Comparison of ENCODE assay signal across 11 cellular contexts in genomic region chr19:38830039-38830733, GRCh38. TPM values are rescaled to one million over a fixed set of nuclear protein-coding genes. Genes with fewer than 3 reads are reported as not detected.
DNase-seq lines count a peak whose midpoint lies in the region; ATAC-seq, FAIRE-seq and TF ChIP-seq lines count a peak whose summit lies in the region.
"Had no signal": no experiment of that assay in that cellular context is flagged by ENCODE, and none has a peak within 500 bp of the region (broad histone marks: within the 10 kb centered on the region; RNA-seq: fewer than 3 reads in every experiment).

No MANE protein-coding gene starts in this region.

- peaks cover 21% of the 10 kb centered on the region; the same call in 2 of the 3 replicates for H3K36me3 ChIP-seq in K562 (ENCODE audit: control insufficient read depth, insufficient read depth, low read length)
- H3K36me3 ChIP-seq in mucosa of stomach (ENCODE audit: control insufficient read depth, insufficient read depth, low read length): no peaks in the 10 kb centered on the region
- peaks cover 0 to 36% (median 0%) of the 10 kb centered on the region in 3 donors for H3K36me3 ChIP-seq in Peyer's patch

- intact Hi-C loops in K562 (cut with micrococcal nuclease): loop anchor here (5.0 kb wide), 2 partner anchors 93 to 102 kb away; partner anchors contain the start of genes MRPS12 and SARS2

- POLR2A ChIA-PET in K562 (lab: Yijun Ruan, JAX): no interaction called here

- no peaks in the 10 kb centered on the region for H4K20me1 ChIP-seq in K562 (replicated peaks; ENCODE audit: control insufficient read depth, insufficient read depth, low read length)

- TF ChIP-seq EP300 in K562 (IDR thresholded peaks at IDR 0.05; ENCODE audit: low read length): no peak

- H3K9ac ChIP-seq in K562 (ENCODE audit: insufficient read depth in 1 of 2, low read depth in 2 of 2, low read length in 2 of 2) (no peak overlapping the region), mucosa of stomach (ENCODE audit: low read length) (peak overlapping the region; percentile 77)
- H3K9ac ChIP-seq: parathyroid adenoma had no signal

- no peak overlapping the region for H3K4me3 ChIP-seq in HL-60 (replicated peaks; ENCODE audit: insufficient read depth, low read length)
- H3K4me3 ChIP-seq in K562: no peak overlapping the region
- H3K4me3 ChIP-seq in mucosa of stomach (ENCODE audit: low read length): no peak overlapping the region
- peak overlapping the region in 2 of 4 donors; percentile 64 to 71 for H3K4me3 ChIP-seq in Peyer's patch

- H3K79me2 ChIP-seq in K562 (ENCODE audit: control insufficient read depth, insufficient read depth, low read length): peaks cover 10% of the 10 kb centered on the region

- TF ChIP-seq POLR2A in K562 (conservative IDR thresholded peaks at IDR 0.05) (no peak), Peyer's patch (IDR thresholded peaks at IDR 0.05) (no peak)

- BruUV-seq in K562 (replicated peaks; lab: Mats Ljungman, UMichigan): no TSS peak

- H3K27ac ChIP-seq in HL-60 (replicated peaks) (peak overlapping the region; percentile 48; the same call in 1 of the 2 replicates), K562 (ENCODE audit: extremely low read depth, low read depth, low read length) (no peak overlapping the region), Peyer's patch (peak overlapping the region in 2 of 4 donors; percentile 88 to 95)

- ATAC-seq in K562 (no peak), GM21529 (IDR thresholded peaks at IDR 0.05; ENCODE audit: unreplicated experiment) (no peak)

- CTCF ChIA-PET in K562 (lab: Yijun Ruan, JAX; ENCODE audit: low intra/inter-chr PET ratio): no interaction called here

- TF ChIP-seq CTCF in HL-60 (IDR thresholded peaks at IDR 0.05; ENCODE audit: insufficient read depth, low read length) (no peak), K562 (IDR thresholded peaks at IDR 0.05 in 2 of 3, conservative IDR thresholded peaks at IDR 0.05 in 1 of 3; ENCODE audit: insufficient read depth in 2 of 3, low read depth in 1 of 3, low read length in 3 of 3) (no peak), Peyer's patch (IDR thresholded peaks at IDR 0.05) (no peak)

- no peak overlapping the region for H3K4me2 ChIP-seq in K562 (ENCODE audit: insufficient read depth, low read length)

- H3K4me1 ChIP-seq in K562 (replicated peaks in 1 of 2; ENCODE audit: control insufficient read depth in 2 of 2, insufficient read depth in 2 of 2, low read length in 2 of 2): peaks cover 13 to 29% of the 10 kb centered on the region in 2 experiments; a peak in 4 of 5 replicates
- H3K4me1 ChIP-seq in mucosa of stomach (ENCODE audit: control insufficient read depth, insufficient read depth, low read length): peaks cover 14% of the 10 kb centered on the region
- peaks cover 0 to 41% (median 4%) of the 10 kb centered on the region in 4 donors for H3K4me1 ChIP-seq in Peyer's patch

- no peak for FAIRE-seq in K562 (lab: Jason Lieb, UNC)

- 62% methylated on average over 4 of the region's 4 CpGs for WGBS in K562 (ENCODE audit: insufficient coverage, low coverage, missing lambda C conversion rate)

- H3K9me3 ChIP-seq in K562 (replicated peaks; ENCODE audit: control insufficient read depth, insufficient read depth, low read depth, low read length) (no peaks in the 10 kb centered on the region), mucosa of stomach (ENCODE audit: control insufficient read depth, low read length) (no peaks in the 10 kb centered on the region), Peyer's patch (no peaks in the 10 kb centered on the region)

- TF ChIP-seq RAD21 in K562 (CRISPR knock-in tag; conservative IDR thresholded peaks at IDR 0.05 in 1 of 2, IDR thresholded peaks at IDR 0.05 in 1 of 2): no peak

- no peaks in the 10 kb centered on the region for H3K27me3 ChIP-seq in HL-60 (ENCODE audit: insufficient read depth, poor library complexity, severe bottlenecking)
- no peaks in the 10 kb centered on the region for H3K27me3 ChIP-seq in K562 (ENCODE audit: control insufficient read depth in 2 of 2, insufficient read depth in 2 of 2, low read length in 2 of 2)
- H3K27me3 ChIP-seq in mucosa of stomach (ENCODE audit: control insufficient read depth, insufficient read depth, low read length): no peaks in the 10 kb centered on the region
- H3K27me3 ChIP-seq in Peyer's patch: no peaks in the 10 kb centered on the region

- in situ Hi-C loops in K562 (cut with MboI): no loop called here

- no peak overlapping the region for H2AFZ ChIP-seq in K562 (ENCODE audit: low read depth, low read length)

- H3K9me1 ChIP-seq in K562 (ENCODE audit: control insufficient read depth, insufficient read depth, low read length): no peaks in the 10 kb centered on the region

- DNase-seq in AG08395 (ENCODE audit: low spot score): peak; percentile 48
- DNase-seq in HL-60 (ENCODE audit: low read depth in 1 of 2, low spot score in 1 of 2): no peak
- DNase-seq in K562 (ENCODE audit: extremely low read depth in 1 of 4, low spot score in 3 of 4): no peak
- no peak for DNase-seq in NCI-H2081 treated with DMSO at 0.1 percent for 48 hours (lab: John Stamatoyannopoulos, UW)
- DNase-seq in stimulated activated CD4-positive, alpha-beta T cell treated with anti-CD3 and anti-CD28 coated beads, Interleukin-4, amount 100 ng/mL, for 1 hour: no peak
- DNase-seq in Peyer's patch: no peak
- DNase-seq: GDM1 had no signal

RNA-seq across cellular contexts. Expression of gene ECH1, which starts 1.4 kb away (rescaled TPM):
- total RNA-seq in K562 (2011; cell fraction: chromatin; rRNA removed; ENCODE audit: low replicate concordance): 23.7 and 41.8 TPM in 2 replicates
- 32.6 and 33.9 TPM in 2 replicates for total RNA-seq in K562 (2011; cell fraction: nucleolus; rRNA removed)
- 34.1 and 35.9 TPM in 2 replicates for total RNA-seq in K562 (2011; cell fraction: nucleoplasm; rRNA removed)
- total RNA-seq in K562 (2014; rRNA removed): 67.3 and 69.6 TPM in 2 replicates
- total RNA-seq in K562 (2014; rRNA removed; fragmentation: Illumina TruSeq; extraction: Trizol): 40.1 and 58.0 TPM in 2 replicates
- total RNA-seq in K562 (2015; rRNA removed; fragmentation: Illumina TruSeq; extraction: Trizol): 84.9 and 98.2 TPM in 2 replicates
- total RNA-seq in K562 (2021): 89.2 and 91.7 TPM in 2 replicates
- polyA plus RNA-seq in K562 (2011; rRNA removed): 67.3 and 115 TPM in 2 replicates
- polyA plus RNA-seq in K562 (2011; cell fraction: cytosol; rRNA removed): 133 and 134 TPM in 2 replicates
- polyA plus RNA-seq in K562 (2011; cell fraction: nucleus; rRNA removed): 175 and 195 TPM in 2 replicates
- polyA plus RNA-seq in K562 (2012): 242 and 243 TPM in 2 replicates
- polyA plus RNA-seq in K562 (2014; fragmentation: Illumina TruSeq; extraction: Trizol): 133 TPM in 2 replicates
- 10 to 100 TPM; 47.5 to 99.9 TPM for polyA plus RNA-seq in K562 (2014; fragmentation: Nextera tagmentation; extraction: Ambion mirVana)
- 55.2 and 118 TPM in 2 replicates for polyA plus RNA-seq in K562 (2014; rRNA removed)
- 53.8 and 60.0 TPM in 2 replicates for polyA minus RNA-seq in K562 (2011; rRNA and poly(A)+ RNA removed)
- 38.6 and 49.9 TPM in 2 replicates for polyA minus RNA-seq in K562 (2011; cell fraction: cytosol; rRNA and poly(A)+ RNA removed)
- polyA minus RNA-seq in K562 (2011; cell fraction: nucleus; rRNA and poly(A)+ RNA removed): 19.5 and 24.9 TPM in 2 replicates
- 100 to 1,000 TPM; 138 to 276 (median 156) TPM for total RNA-seq in Peyer's patch

RNA-seq across cellular contexts. Expression of gene LGALS4, which starts 17.4 kb away (rescaled TPM):
- 0.95 and 3.4 TPM in 2 replicates for total RNA-seq in K562 (2011; cell fraction: chromatin; rRNA removed; ENCODE audit: low replicate concordance)
- 2.1 and 2.7 TPM in 2 replicates for total RNA-seq in K562 (2011; cell fraction: nucleolus; rRNA removed)
- total RNA-seq in K562 (2011; cell fraction: nucleoplasm; rRNA removed): 0.61 and 0.95 TPM in 2 replicates
- total RNA-seq in K562 (2014; rRNA removed) (not detected in 2 replicates), K562 (2014; rRNA removed; fragmentation: Illumina TruSeq; extraction: Trizol) (not detected in 2 replicates), K562 (2015; rRNA removed; fragmentation: Illumina TruSeq; extraction: Trizol) (0.18 TPM in 1 of 2 replicates, not detected in the other), K562 (2021) (1.1 and 1.8 TPM in 2 replicates), Peyer's patch (1,000 to 10,000 TPM; 1,215 to 4,170 (median 2,579) TPM)
- polyA plus RNA-seq in K562 (2011; rRNA removed) (0.31 and 0.38 TPM in 2 replicates), K562 (2014; fragmentation: Illumina TruSeq; extraction: Trizol) (0.17 and 0.36 TPM in 2 replicates), K562 (2014; fragmentation: Nextera tagmentation; extraction: Ambion mirVana) (under 1 TPM in 1 of 2 experiments, not detected in 1; 0.08 TPM), K562 (2014; rRNA removed) (0.29 TPM in 1 of 2 replicates, not detected in the other)
- 0.25 and 0.96 TPM in 2 replicates for polyA plus RNA-seq in K562 (2011; cell fraction: cytosol; rRNA removed)
- 3.1 and 3.7 TPM in 2 replicates for polyA plus RNA-seq in K562 (2011; cell fraction: nucleus; rRNA removed)
- 0.58 and 0.64 TPM in 2 replicates for polyA plus RNA-seq in K562 (2012)
- polyA minus RNA-seq in K562 (2011; rRNA and poly(A)+ RNA removed): 0.14 TPM in 1 of 2 replicates, not detected in the other
- not detected in 2 replicates for polyA minus RNA-seq in K562 (2011; cell fraction: cytosol; rRNA and poly(A)+ RNA removed)
- 0.67 TPM in 1 of 2 replicates, not detected in the other for polyA minus RNA-seq in K562 (2011; cell fraction: nucleus; rRNA and poly(A)+ RNA removed)

RNA-seq across cellular contexts. Expression of gene HNRNPL, which starts 19.6 kb away (rescaled TPM):
- 270 and 391 TPM in 2 replicates for total RNA-seq in K562 (2011; cell fraction: chromatin; rRNA removed; ENCODE audit: low replicate concordance)
- total RNA-seq in K562 (2011; cell fraction: nucleolus; rRNA removed): 228 and 234 TPM in 2 replicates
- total RNA-seq in K562 (2011; cell fraction: nucleoplasm; rRNA removed): 270 and 297 TPM in 2 replicates
- total RNA-seq in K562 (2014; rRNA removed) (313 and 355 TPM in 2 replicates), K562 (2014; rRNA removed; fragmentation: Illumina TruSeq; extraction: Trizol) (375 and 414 TPM in 2 replicates), K562 (2015; rRNA removed; fragmentation: Illumina TruSeq; extraction: Trizol) (274 and 290 TPM in 2 replicates), K562 (2021) (579 and 605 TPM in 2 replicates), Peyer's patch (100 to 1,000 TPM; 149 to 229 (median 186) TPM)
- polyA plus RNA-seq in K562 (2011; rRNA removed) (284 and 572 TPM in 2 replicates), K562 (2014; fragmentation: Illumina TruSeq; extraction: Trizol) (550 and 610 TPM in 2 replicates), K562 (2014; fragmentation: Nextera tagmentation; extraction: Ambion mirVana) (10 to 100 TPM; 39.5 to 51.4 TPM), K562 (2014; rRNA removed) (271 and 299 TPM in 2 replicates)
- 251 and 262 TPM in 2 replicates for polyA plus RNA-seq in K562 (2011; cell fraction: cytosol; rRNA removed)
- polyA plus RNA-seq in K562 (2011; cell fraction: nucleus; rRNA removed): 342 and 362 TPM in 2 replicates
- polyA plus RNA-seq in K562 (2012): 353 and 512 TPM in 2 replicates
- polyA minus RNA-seq in K562 (2011; rRNA and poly(A)+ RNA removed): 359 and 423 TPM in 2 replicates
- 278 and 317 TPM in 2 replicates for polyA minus RNA-seq in K562 (2011; cell fraction: cytosol; rRNA and poly(A)+ RNA removed)
- 71.0 and 135 TPM in 2 replicates for polyA minus RNA-seq in K562 (2011; cell fraction: nucleus; rRNA and poly(A)+ RNA removed)

RNA-seq across cellular contexts. Expression of gene LGALS7B, which starts 41.2 kb away (rescaled TPM):
- not detected in 2 replicates for total RNA-seq in K562 (2011; cell fraction: chromatin; rRNA removed; ENCODE audit: low replicate concordance)
- not detected in 2 replicates for total RNA-seq in K562 (2011; cell fraction: nucleolus; rRNA removed)
- not detected in 2 replicates for total RNA-seq in K562 (2011; cell fraction: nucleoplasm; rRNA removed)
- not detected in 2 replicates for total RNA-seq in K562 (2014; rRNA removed)
- not detected in 2 replicates for total RNA-seq in K562 (2014; rRNA removed; fragmentation: Illumina TruSeq; extraction: Trizol)
- total RNA-seq in K562 (2015; rRNA removed; fragmentation: Illumina TruSeq; extraction: Trizol): not detected in 2 replicates
- not detected in 2 replicates for total RNA-seq in K562 (2021)
- polyA plus RNA-seq in K562 (2011; rRNA removed): not detected in 2 replicates
- polyA plus RNA-seq in K562 (2011; cell fraction: cytosol; rRNA removed): not detected in 2 replicates
- not detected in 2 replicates for polyA plus RNA-seq in K562 (2011; cell fraction: nucleus; rRNA removed)
- not detected in 2 replicates for polyA plus RNA-seq in K562 (2012)
- not detected in 2 replicates for polyA plus RNA-seq in K562 (2014; fragmentation: Illumina TruSeq; extraction: Trizol)
- not detected for polyA plus RNA-seq in K562 (2014; fragmentation: Nextera tagmentation; extraction: Ambion mirVana)
- not detected in 2 replicates for polyA plus RNA-seq in K562 (2014; rRNA removed)
- polyA minus RNA-seq in K562 (2011; rRNA and poly(A)+ RNA removed): not detected in 2 replicates
- polyA minus RNA-seq in K562 (2011; cell fraction: cytosol; rRNA and poly(A)+ RNA removed): not detected in 2 replicates
- not detected in 2 replicates for polyA minus RNA-seq in K562 (2011; cell fraction: nucleus; rRNA and poly(A)+ RNA removed)
- total RNA-seq in Peyer's patch: not detected
- total RNA-seq: activated CD8-positive, alpha-beta memory T cell treated with anti-CD3 and anti-CD28 coated beads for 36 hours had no signal

RNA-seq across cellular contexts. Expression of gene RINL, which starts 47.9 kb away (rescaled TPM):
- 12.5 and 23.7 TPM in 2 replicates for total RNA-seq in K562 (2011; cell fraction: chromatin; rRNA removed; ENCODE audit: low replicate concordance)
- total RNA-seq in K562 (2011; cell fraction: nucleolus; rRNA removed): 11.8 and 15.2 TPM in 2 replicates
- 11.6 and 13.7 TPM in 2 replicates for total RNA-seq in K562 (2011; cell fraction: nucleoplasm; rRNA removed)
- total RNA-seq in K562 (2014; rRNA removed) (5.1 TPM in 2 replicates), K562 (2014; rRNA removed; fragmentation: Illumina TruSeq; extraction: Trizol) (3.1 and 3.7 TPM in 2 replicates), K562 (2015; rRNA removed; fragmentation: Illumina TruSeq; extraction: Trizol) (4.1 and 5.3 TPM in 2 replicates), K562 (2021) (5.9 and 6.2 TPM in 2 replicates), Peyer's patch (10 to 100 TPM in 1 of 4 donors, 1 to 10 TPM in 3; 4.6 to 22.3 (median 7.2) TPM)
- polyA plus RNA-seq in K562 (2011; rRNA removed) (10.9 and 17.3 TPM in 2 replicates), K562 (2014; fragmentation: Illumina TruSeq; extraction: Trizol) (3.8 and 4.9 TPM in 2 replicates), K562 (2014; fragmentation: Nextera tagmentation; extraction: Ambion mirVana) (1 to 10 TPM in 1 of 2 experiments, under 1 TPM in 1; 0.82 to 1.1 TPM), K562 (2014; rRNA removed) (4.9 and 5.0 TPM in 2 replicates)
- 10.6 and 12.7 TPM in 2 replicates for polyA plus RNA-seq in K562 (2011; cell fraction: cytosol; rRNA removed)
- 18.6 and 22.5 TPM in 2 replicates for polyA plus RNA-seq in K562 (2011; cell fraction: nucleus; rRNA removed)
- 5.2 and 22.0 TPM in 2 replicates for polyA plus RNA-seq in K562 (2012)
- polyA minus RNA-seq in K562 (2011; rRNA and poly(A)+ RNA removed): 4.1 and 5.7 TPM in 2 replicates
- 3.1 and 8.8 TPM in 2 replicates for polyA minus RNA-seq in K562 (2011; cell fraction: cytosol; rRNA and poly(A)+ RNA removed)
- polyA minus RNA-seq in K562 (2011; cell fraction: nucleus; rRNA and poly(A)+ RNA removed): 6.2 and 11.0 TPM in 2 replicates

Comparison
In these comparisons a context has a peak if more than half of its experiments do, and no peak if none do; other contexts are left out.
1. RNA of gene LGALS4, which starts 17.4 kb away (total RNA-seq): 1,215 to 4,170 TPM in Peyer's patch; 0.18 to 3.4 TPM in K562; every median in the first group is over 100 times any median in the second.